8 cellular contexts compared by ENCODE assay signal in the genomic region with DNA sequence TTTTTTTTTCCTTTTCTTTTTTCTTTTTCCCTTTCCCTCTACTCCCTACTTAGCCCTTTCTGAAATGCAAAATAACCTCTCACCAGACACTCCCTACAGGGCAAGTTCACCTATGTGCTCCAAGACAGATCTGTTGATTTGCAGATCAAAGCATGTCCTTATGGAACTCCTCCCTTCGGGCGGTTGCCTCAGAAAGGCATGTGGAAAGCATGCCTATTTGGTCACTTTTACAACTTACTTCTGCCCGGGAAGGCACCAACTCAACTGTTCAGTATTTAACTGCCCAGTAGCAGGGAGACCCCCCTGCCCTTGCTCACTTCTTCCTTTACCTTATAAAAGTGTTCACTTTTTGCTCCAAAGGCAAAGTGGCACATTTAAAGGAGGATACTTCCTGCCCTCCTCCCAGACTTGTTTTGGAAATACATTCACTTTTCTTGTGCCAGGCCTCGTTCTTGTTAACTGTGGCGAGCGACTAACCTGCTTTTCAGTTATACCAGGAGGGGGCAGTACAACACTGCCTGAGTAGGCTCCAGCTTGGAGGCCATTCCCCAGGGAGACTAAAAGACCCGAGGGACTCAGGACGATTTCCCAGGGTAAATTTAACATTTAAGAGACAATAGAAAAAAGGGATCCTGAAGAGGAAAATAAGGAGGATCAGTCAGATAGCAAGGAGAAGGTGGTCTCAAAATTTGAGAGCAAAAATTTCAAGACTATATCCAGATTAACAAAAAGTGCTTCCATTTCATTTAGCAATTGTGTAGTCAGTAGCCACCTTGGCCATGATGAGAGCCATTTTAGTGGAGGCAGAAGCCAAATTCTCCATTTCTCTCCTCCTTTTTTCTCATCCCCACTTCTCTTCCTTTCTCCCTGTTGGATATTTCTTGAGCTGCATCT.
DNase-seq lines count a peak whose midpoint lies in the region; ATAC-seq and TF ChIP-seq lines count a peak whose summit lies in the region.

No MANE protein-coding gene starts in this region.

- no peak overlapping the region for H3K4me3 ChIP-seq in cardiac fibroblast (replicated peaks in 1 of 2; ENCODE audit: low read depth in 2 of 2, low read length in 2 of 2)

- peak; percentile 65 for ATAC-seq in HG02759 (IDR thresholded peaks at IDR 0.05; ENCODE audit: unreplicated experiment)

- peak; percentile 78 for TF ChIP-seq CTCF in cardiac fibroblast (IDR thresholded peaks at IDR 0.05; ENCODE audit: low read depth, low read length)

- DNase-seq in NCI-H446 (lab: John Stamatoyannopoulos, UW) (peak; percentile 4 to 65), NCI-H446 treated with DMSO at 0.1 percent for 48 hours (lab: John Stamatoyannopoulos, UW) (no peak), NCI-H1930 (lab: John Stamatoyannopoulos, UW) (peak; percentile 50 to 65), T-helper 22 cell (ENCODE audit: low read depth) (peak; percentile 25), cardiac fibroblast (ENCODE audit: low read depth in 2 of 2) (peak; percentile 80 to 90), inferior parietal cortex (ENCODE audit: extremely low spot score) (peak; percentile 85)
- peak; percentile 39 for DNase-seq in stimulated activated CD4-positive, alpha-beta T cell treated with anti-CD3 and anti-CD28 coated beads, Interleukin-12 subunit alpha, Interleukin-12 subunit beta, amount 100 ng/mL, for 4 hours
